ENCODE assay signal across 34 cellular contexts in the genomic region with DNA sequence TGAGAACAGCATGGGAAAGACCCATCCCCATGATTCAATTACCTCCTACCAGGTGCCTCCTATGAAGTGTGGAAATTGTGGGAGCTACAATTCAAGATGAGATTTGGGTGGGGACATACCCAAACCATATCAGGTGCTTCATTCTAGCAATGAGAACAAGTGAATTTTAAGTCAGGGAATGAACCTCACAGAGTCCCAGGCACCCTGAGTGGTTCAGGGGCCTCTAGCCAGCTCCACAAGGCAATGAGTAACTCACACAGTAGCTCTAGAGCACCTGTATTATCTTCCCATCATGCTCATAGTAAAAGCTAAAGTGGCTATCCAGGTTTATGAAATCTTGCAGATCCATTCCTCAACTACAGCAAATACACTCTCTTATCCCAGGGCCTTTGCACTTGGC. TPM values are rescaled to one million over a fixed set of nuclear protein-coding genes. Genes with fewer than 3 reads are reported as not detected.
"Had no signal": no experiment of that assay in that cellular context is flagged by ENCODE, and none has a peak within 500 bp of the region (broad histone marks: within the 10 kb centered on the region; RNA-seq: fewer than 3 reads in every experiment).

No MANE protein-coding gene starts in this region.

- DNase-seq: activated CD4-positive, alpha-beta T cell treated with anti-CD3 and anti-CD28 coated beads for 1 hour; activated CD4-positive, alpha-beta T cell treated with anti-CD3 and anti-CD28 coated beads, Interleukin-2, amount 10 ng/mL, durations not matched to agents 24 days and 14 days; activated CD4-positive, alpha-beta T cell treated with anti-CD3 and anti-CD28 coated beads, Interleukin-2, amount 50 U/mL, for 48 hours; activated CD4-positive, CD25-positive, alpha-beta regulatory T cell; activated CD8-positive, alpha-beta T cell treated with anti-CD3 and anti-CD28 coated beads, Interleukin-2, amount 10 ng/mL, durations not matched to agents 7 days and 5 days; activated gamma-delta T cell treated with Interleukin-2 at 50 U/mL for 16 hours; activated naive CD4-positive, alpha-beta T cell treated with anti-CD3 and anti-CD28 coated beads, Interleukin-2, amount 50 U/mL, for 16 hours; activated naive CD8-positive, alpha-beta T cell treated with anti-CD3 and anti-CD28 coated beads for 36 hours; activated T-cell treated with anti-CD3 and anti-CD28 coated beads, Interleukin-2, amount 50 U/mL, for 24 hours; amniotic stem cell; aorta; NCI-H1092 treated with DMSO at 0.1 percent for 48 hours; NCI-H1417; NCI-H1694; NCI-H1930; NCI-H2081 treated with DMSO at 0.1 percent for 48 hours; NCI-H226; NCI-H446 treated with DMSO at 0.1 percent for 48 hours; NCI-H524; NCI-H69; PC-3; SJCRH30; T1000; WERI-Rb-1 had no signal

- H3K4me1 Mint-ChIP-seq: activated CD4-positive, alpha-beta T cell treated with anti-CD3 and anti-CD28 coated beads, Interleukin-2, amount 10 ng/mL, durations not matched to agents 24 days and 14 days; activated naive CD8-positive, alpha-beta T cell treated with anti-CD3 and anti-CD28 coated beads for 36 hours; central memory CD8-positive, alpha-beta T cell had no signal

- H3K9me3 ChIP-seq: SJCRH30 had no signal

- H3K27me3 ChIP-seq: cardiac muscle cell had no signal

- H3K27ac ChIP-seq: cardiac muscle cell, RWPE1, SJCRH30, SK-N-MC, WERI-Rb-1 had no signal

- H3K9me3 Mint-ChIP-seq: activated CD4-positive, alpha-beta T cell treated with anti-CD3 and anti-CD28 coated beads, Interleukin-2, amount 10 ng/mL, durations not matched to agents 24 days and 14 days; activated naive CD8-positive, alpha-beta T cell treated with anti-CD3 and anti-CD28 coated beads for 36 hours; activated T-cell treated with anti-CD3 and anti-CD28 coated beads, Interleukin-2, amount 50 U/mL, for 24 hours; central memory CD8-positive, alpha-beta T cell had no signal

- H3K27ac Mint-ChIP-seq: activated CD4-positive, alpha-beta T cell treated with anti-CD3 and anti-CD28 coated beads, Interleukin-2, amount 10 ng/mL, durations not matched to agents 24 days and 14 days; activated CD8-positive, alpha-beta T cell treated with anti-CD3 and anti-CD28 coated beads, Interleukin-2, amount 10 ng/mL, durations not matched to agents 7 days and 5 days; activated naive CD8-positive, alpha-beta T cell treated with anti-CD3 and anti-CD28 coated beads for 36 hours; activated T-cell treated with anti-CD3 and anti-CD28 coated beads, Interleukin-2, amount 50 U/mL, for 24 hours had no signal

- H3K36me3 Mint-ChIP-seq: activated naive CD8-positive, alpha-beta T cell treated with anti-CD3 and anti-CD28 coated beads for 36 hours had no signal

- H3K4me3 Mint-ChIP-seq: activated CD4-positive, alpha-beta T cell treated with anti-CD3 and anti-CD28 coated beads, Interleukin-2, amount 10 ng/mL, durations not matched to agents 24 days and 14 days; activated CD8-positive, alpha-beta T cell treated with anti-CD3 and anti-CD28 coated beads, Interleukin-2, amount 10 ng/mL, durations not matched to agents 7 days and 5 days; activated naive CD8-positive, alpha-beta T cell treated with anti-CD3 and anti-CD28 coated beads for 36 hours; activated T-cell treated with anti-CD3 and anti-CD28 coated beads, Interleukin-2, amount 50 U/mL, for 24 hours; central memory CD8-positive, alpha-beta T cell had no signal

- H3K4me3 ChIP-seq: cardiac muscle cell, K562, SJCRH30, SK-N-MC had no signal

- H3K36me3 ChIP-seq: cardiac muscle cell, SJCRH30, WERI-Rb-1 had no signal

- FAIRE-seq: K562, RCC 7860 had no signal

- ATAC-seq: activated CD8-positive, alpha-beta T cell treated with anti-CD3 and anti-CD28 coated beads, Interleukin-2, amount 10 ng/mL, durations not matched to agents 7 days and 5 days; K562; PC-3; Right ventricle myocardium inferior had no signal

RNA-seq across cellular contexts. Expression of gene ACCSL, which starts 13.1 kb away (rescaled TPM):
- total RNA-seq: activated CD4-positive, alpha-beta T cell treated with anti-CD3 and anti-CD28 coated beads, Interleukin-2, amount 10 ng/mL, durations not matched to agents 24 days and 14 days; activated CD8-positive, alpha-beta T cell treated with anti-CD3 and anti-CD28 coated beads, Interleukin-2, amount 10 ng/mL, durations not matched to agents 7 days and 5 days; activated naive CD8-positive, alpha-beta T cell treated with anti-CD3 and anti-CD28 coated beads for 36 hours; aorta; cardiac muscle cell; K562; M059J; PC-3; Right ventricle myocardium inferior; SJCRH30; T-helper 1 cell treated with Interleukin-12 subunit alpha and Interleukin-12 subunit beta and Interleukin-4 antibody, amounts not matched to agents 30 ng/mL and 1 ng/mL, for 36 hours; T-helper 2 cell treated with Interferon-gamma antibody and Interleukin-4, amounts not matched to agents 100 ng/mL and 5 ng/mL, for 36 hours had no signal
- polyA plus RNA-seq: aorta, cardiac muscle cell, K562 had no signal
